21 cellular contexts compared by ENCODE assay signal in the genomic region with DNA sequence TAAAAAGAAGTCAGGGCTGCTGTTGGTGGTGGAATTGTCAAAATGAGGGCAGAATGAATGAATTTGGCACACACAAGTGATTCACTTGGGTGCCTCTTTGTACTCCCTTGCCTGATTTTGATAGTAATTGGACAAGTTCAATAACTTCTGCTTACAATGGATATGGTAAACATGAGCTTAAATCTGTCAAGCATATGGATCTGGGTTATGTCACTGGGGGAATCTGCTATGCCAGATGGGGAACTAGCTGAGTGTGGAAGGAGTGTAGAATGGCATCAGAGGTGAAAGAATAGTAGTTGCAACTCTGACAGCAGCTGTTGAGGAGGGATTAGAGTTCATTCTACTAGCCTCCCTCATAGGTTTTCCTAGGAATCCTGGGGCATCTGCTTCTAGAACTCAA.
"Had no signal": no experiment of that assay in that cellular context is flagged by ENCODE, and none has a peak within 500 bp of the region (broad histone marks: within the 10 kb centered on the region; RNA-seq: fewer than 3 reads in every experiment).

No MANE protein-coding gene starts in this region.

- H3K4me1 Mint-ChIP-seq: naive thymus-derived CD8-positive, alpha-beta T cell; stimulated activated effector memory CD8-positive, alpha-beta T cell treated with anti-CD3 and anti-CD28 coated beads, Interleukin-12 subunit alpha, Interleukin-12 subunit beta, amount 100 ng/mL, for 72 hours had no signal

- H3K27ac Mint-ChIP-seq: naive thymus-derived CD8-positive, alpha-beta T cell; nephron progenitor cell; stimulated activated effector memory CD8-positive, alpha-beta T cell treated with anti-CD3 and anti-CD28 coated beads, Interleukin-12 subunit alpha, Interleukin-12 subunit beta, amount 100 ng/mL, for 72 hours; type B pancreatic cell had no signal

- H3K9me3 ChIP-seq: esophagus squamous epithelium, lower lobe of right lung, psoas muscle, sigmoid colon, stomach, tibial artery had no signal

- H3K36me3 Mint-ChIP-seq: stimulated activated effector memory CD8-positive, alpha-beta T cell treated with anti-CD3 and anti-CD28 coated beads, Interleukin-12 subunit alpha, Interleukin-12 subunit beta, amount 100 ng/mL, for 72 hours; type B pancreatic cell had no signal

- H3K27me3 ChIP-seq: esophagus squamous epithelium, sigmoid colon, stomach, tibial artery had no signal

- H3K27ac ChIP-seq: coronary artery, esophagus squamous epithelium, lower lobe of right lung, psoas muscle, sigmoid colon, stomach, tibial artery had no signal

- H3K9me3 Mint-ChIP-seq: nephron progenitor cell, type B pancreatic cell had no signal

- ATAC-seq: left ventricle myocardium superior; lower lobe of right lung; naive thymus-derived CD8-positive, alpha-beta T cell; psoas muscle; right cardiac atrium; stimulated activated effector memory CD8-positive, alpha-beta T cell treated with anti-CD3 and anti-CD28 coated beads, Interleukin-12 subunit alpha, Interleukin-12 subunit beta, amount 100 ng/mL, for 72 hours had no signal

- H3K27me3 Mint-ChIP-seq: naive thymus-derived CD8-positive, alpha-beta T cell; type B pancreatic cell had no signal

- H3K36me3 ChIP-seq: esophagus squamous epithelium, lower lobe of right lung, sigmoid colon, stomach, tibial artery had no signal

- H3K4me1 ChIP-seq: esophagus squamous epithelium, lower lobe of right lung, psoas muscle, sigmoid colon, stomach, tibial artery had no signal

- DNase-seq: dermis blood vessel endothelial cell; effector memory CD4-positive, alpha-beta T cell; erythroblast; esophagus squamous epithelium; foreskin melanocyte; left ventricle myocardium superior; lower lobe of right lung; naive thymus-derived CD8-positive, alpha-beta T cell; nephron progenitor cell; nucleus accumbens; psoas muscle; right cardiac atrium; sigmoid colon; stimulated activated CD4-positive, alpha-beta T cell treated with anti-CD3 and anti-CD28 coated beads, Interleukin-2, amount 100 ng/mL, for 24 hours; stimulated activated CD4-positive, alpha-beta T cell treated with anti-CD3 and anti-CD28 coated beads, Interleukin-4, amount 100 ng/mL, for 24 hours; stimulated activated naive CD4-positive, alpha-beta T cell treated with Interleukin-2 at 50 U/mL for 16 hours; stomach; tibial artery had no signal

- H3K4me3 Mint-ChIP-seq: naive thymus-derived CD8-positive, alpha-beta T cell; nephron progenitor cell; stimulated activated effector memory CD8-positive, alpha-beta T cell treated with anti-CD3 and anti-CD28 coated beads, Interleukin-12 subunit alpha, Interleukin-12 subunit beta, amount 100 ng/mL, for 72 hours; type B pancreatic cell had no signal

- H3K4me3 ChIP-seq: coronary artery, esophagus squamous epithelium, lower lobe of right lung, psoas muscle, sigmoid colon, stomach, tibial artery had no signal
